1 cellular context compared by ENCODE assay signal in genomic region chr19:17842663-17843313, GRCh38.
TF ChIP-seq lines count a peak whose summit lies in the region.

No MANE protein-coding gene starts in this region.

TF ChIP-seq in IMR-90, 13 proteins besides CTCF, POLR2A, EP300 and RAD21:
- TF ChIP-seq ELK1 (IDR thresholded peaks at IDR 0.05; ENCODE audit: borderline replicate concordance, low read depth, low read length) (no peak), MAZ (IDR thresholded peaks at IDR 0.05; ENCODE audit: borderline replicate concordance, low read depth, low read length) (no peak), MXI1 (IDR thresholded peaks at IDR 0.05; ENCODE audit: borderline replicate concordance, low read depth, low read length) (no peak), RCOR1 (IDR thresholded peaks at IDR 0.05; ENCODE audit: insufficient replicate concordance, low read length) (no peak), CHD1 (IDR thresholded peaks at IDR 0.05; ENCODE audit: low read depth, low read length) (no peak), BHLHE40 (IDR thresholded peaks at IDR 0.05; ENCODE audit: low read depth, low read length) (no peak), SMC3 (IDR thresholded peaks at IDR 0.05; ENCODE audit: low read depth, low read length) (no peak), CEBPB (IDR thresholded peaks at IDR 0.05; ENCODE audit: low read depth, low read length) (no peak), NFE2L2 (IDR thresholded peaks at IDR 0.05; ENCODE audit: low read depth, low read length) (no peak), MAFK (IDR thresholded peaks at IDR 0.05; ENCODE audit: low read depth, low read length) (no peak), RFX5 (IDR thresholded peaks at IDR 0.05; ENCODE audit: low read depth, low read length) (no peak), FOS (IDR thresholded peaks at IDR 0.05; ENCODE audit: low read depth, low read length) (no peak)
- TF ChIP-seq, protein P1, sequence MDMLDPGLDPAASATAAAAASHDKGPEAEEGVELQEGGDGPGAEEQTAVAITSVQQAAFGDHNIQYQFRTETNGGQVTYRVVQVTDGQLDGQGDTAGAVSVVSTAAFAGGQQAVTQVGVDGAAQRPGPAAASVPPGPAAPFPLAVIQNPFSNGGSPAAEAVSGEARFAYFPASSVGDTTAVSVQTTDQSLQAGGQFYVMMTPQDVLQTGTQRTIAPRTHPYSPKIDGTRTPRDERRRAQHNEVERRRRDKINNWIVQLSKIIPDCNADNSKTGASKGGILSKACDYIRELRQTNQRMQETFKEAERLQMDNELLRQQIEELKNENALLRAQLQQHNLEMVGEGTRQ (IDR thresholded peaks at IDR 0.05; ENCODE audit: low read depth, low read length), result no peak
